Comparison of ENCODE assay signal across 21 cellular contexts in genomic region chr3:116045251-116045770, GRCh38.
"Had no signal": no experiment of that assay in that cellular context is flagged by ENCODE, and none has a peak within 500 bp of the region (broad histone marks: within the 10 kb centered on the region; RNA-seq: fewer than 3 reads in every experiment).

No MANE protein-coding gene starts in this region.

- H3K27ac ChIP-seq: KMS-11, RWPE1 had no signal

- DNase-seq: IMR-90, Kasumi-1, MM.1S, NCI-H1092 treated with DMSO at 0.1 percent for 48 hours, NCI-H1436, NCI-H187, NCI-H2029, NCI-H2081 treated with DMSO at 0.1 percent for 48 hours, NCI-H2171, NCI-H226, NCI-H446, NCI-H510A, NCI-H524 treated with DMSO at 0.1 percent for 48 hours, NCI-H774, PC-3, SHP77, SK-N-SH had no signal

- ATAC-seq: HepG2, Panc1, PC-3 had no signal

- FAIRE-seq: HepG2 had no signal

- H3K9me3 ChIP-seq: SK-N-SH had no signal

- H3K9ac ChIP-seq: KMS-11, SK-N-SH had no signal

- H3K4me2 ChIP-seq: KMS-11, SK-N-SH had no signal
